14 cellular contexts compared by ENCODE assay signal in the genomic region with DNA sequence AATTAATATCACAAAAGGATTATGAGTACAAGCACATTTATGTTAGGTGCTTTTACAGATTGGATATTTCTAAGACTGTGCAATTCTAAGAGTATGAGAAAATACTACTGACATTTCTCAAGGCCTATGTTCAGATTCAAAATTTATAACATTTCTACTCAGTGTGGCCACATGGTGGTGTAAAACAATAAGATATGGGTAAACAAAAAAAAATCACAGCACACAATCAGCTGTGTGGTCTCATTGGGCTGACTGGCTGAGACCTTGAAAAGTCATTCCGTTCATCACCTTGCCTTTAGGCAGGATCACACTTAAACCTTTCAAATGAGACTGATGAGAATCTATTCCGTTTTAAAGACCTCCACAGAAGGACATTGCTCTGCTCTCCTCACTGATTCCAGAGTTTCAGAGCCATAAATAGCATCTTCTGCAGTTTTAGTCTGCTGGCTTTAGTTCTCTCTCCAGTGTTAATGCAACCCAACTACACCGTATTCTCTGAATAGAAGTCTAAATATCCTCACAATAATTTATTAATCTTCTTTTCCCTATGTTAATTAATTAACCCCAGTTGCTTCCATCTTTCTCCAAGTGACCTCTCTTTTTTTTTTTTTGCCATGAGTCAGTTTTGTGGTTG.
DNase-seq lines count a peak whose midpoint lies in the region; ATAC-seq, FAIRE-seq and TF ChIP-seq lines count a peak whose summit lies in the region.
"Had no signal": no experiment of that assay in that cellular context is flagged by ENCODE, and none has a peak within 500 bp of the region (broad histone marks: within the 10 kb centered on the region; RNA-seq: fewer than 3 reads in every experiment).

No MANE protein-coding gene starts in this region.

- DNase-seq in NCI-H2171 treated with DMSO at 0.1 percent for 48 hours (lab: John Stamatoyannopoulos, UW) (peak; percentile 25), NCI-H2171 (lab: John Stamatoyannopoulos, UW) (no peak), NCI-H446 (lab: John Stamatoyannopoulos, UW) (peak; percentile 32 to 52), retinal pigment epithelial cell (ENCODE audit: low read depth) (no peak)
- no peak for DNase-seq in stimulated activated CD4-positive, alpha-beta T cell treated with anti-CD3 and anti-CD28 coated beads, Interleukin-12 subunit alpha, Interleukin-12 subunit beta, amount 100 ng/mL, for 4 hours
- DNase-seq: activated CD8-positive, alpha-beta memory T cell treated with anti-CD3 and anti-CD28 coated beads for 24 hours; central memory CD4-positive, alpha-beta T cell; hypothalamus; IMR-90; SHP77 treated with DMSO at 0.1 percent for 48 hours; upper lobe of left lung had no signal

- FAIRE-seq in endometrium (lab: Jason Lieb, UNC) = peak; percentile 60

- no peak overlapping the region for H3K4me3 ChIP-seq in retinal pigment epithelial cell (ENCODE audit: low read length)
- H3K4me3 ChIP-seq: upper lobe of left lung had no signal

- TF ChIP-seq CTCF in retinal pigment epithelial cell (conservative IDR thresholded peaks at IDR 0.05; ENCODE audit: low read depth, low read length) = peak; percentile 39

- ATAC-seq in GM18873 (IDR thresholded peaks at IDR 0.05; ENCODE audit: low FRiP score, unreplicated experiment) (no peak), GM18907 (IDR thresholded peaks at IDR 0.05; ENCODE audit: unreplicated experiment) (no peak)

Comparison
In these comparisons a context has a peak if more than half of its experiments do, and no peak if none do; other contexts are left out.
1. DNase-seq: peak in NCI-H2171 treated with DMSO at 0.1 percent for 48 hours (single experiment) and NCI-H446 (2 of 2); none in NCI-H2171 (single experiment), retinal pigment epithelial cell (single experiment) and stimulated activated CD4-positive, alpha-beta T cell treated with anti-CD3 and anti-CD28 coated beads, Interleukin-12 subunit alpha, Interleukin-12 subunit beta, amount 100 ng/mL, for 4 hours (single experiment).